In the genomic region with DNA sequence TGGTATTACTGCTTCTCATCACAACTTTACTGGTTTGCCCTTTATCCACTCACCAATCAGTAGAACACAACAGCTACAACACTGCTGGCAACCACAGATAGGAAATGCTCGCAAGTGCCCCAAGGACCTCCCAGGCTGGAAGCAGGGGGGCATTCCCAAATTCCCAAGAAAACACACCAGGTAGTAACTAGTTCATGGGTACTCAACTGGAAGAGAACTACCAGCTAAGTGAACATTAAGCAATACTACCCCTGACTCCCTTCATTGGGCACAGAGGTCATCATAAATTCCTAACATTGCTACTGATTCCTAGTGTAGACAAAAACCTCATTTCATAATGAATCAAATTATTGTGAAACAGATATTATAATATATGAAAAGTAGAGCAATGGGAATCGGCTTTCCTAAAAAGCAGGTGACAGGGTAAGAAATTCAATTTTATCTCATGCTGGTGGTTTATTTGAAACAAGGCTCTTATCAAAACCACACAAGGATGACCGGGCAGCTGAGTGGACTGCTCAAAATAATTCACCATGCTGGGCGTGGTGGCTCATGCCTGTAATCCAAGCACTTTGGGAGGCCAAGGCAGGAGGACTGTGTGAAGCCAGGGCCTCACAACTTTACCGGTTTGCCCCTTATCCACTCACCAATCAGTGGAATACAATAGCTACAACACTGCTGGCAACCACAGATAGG, we compare ENCODE assay signal across 19 cellular contexts.
DNase-seq lines count a peak whose midpoint lies in the region; TF ChIP-seq lines count a peak whose summit lies in the region.
"Had no signal": no experiment of that assay in that cellular context is flagged by ENCODE, and none has a peak within 500 bp of the region (broad histone marks: within the 10 kb centered on the region; RNA-seq: fewer than 3 reads in every experiment).

No MANE protein-coding gene starts in this region.

- no peak overlapping the region for H3K4me3 Mint-ChIP-seq in activated naive CD4-positive, alpha-beta T cell treated with anti-CD3 and anti-CD28 coated beads for 36 hours
- no peak overlapping the region for H3K4me3 Mint-ChIP-seq in activated naive CD4-positive, alpha-beta T cell treated with anti-CD3 and anti-CD28 coated beads, Interleukin-2, amount 10 ng/mL, durations not matched to agents 7 days and 5 days
- H3K4me3 Mint-ChIP-seq: H9, IgD-negative memory B cell had no signal

- no peak overlapping the region for H2BK12ac ChIP-seq in mesenchymal stem cell (ENCODE audit: low read length in 2 of 2)
- H2BK12ac ChIP-seq in neuronal stem cell (ENCODE audit: low read length) = no peak overlapping the region

- H4K91ac ChIP-seq in mesenchymal stem cell (ENCODE audit: low read length) (peak overlapping the region; percentile 61), neuronal stem cell (ENCODE audit: low read depth, low read length, poor library complexity) (no peak overlapping the region)

- H3K27ac Mint-ChIP-seq in activated naive CD4-positive, alpha-beta T cell treated with anti-CD3 and anti-CD28 coated beads for 36 hours = peak overlapping the region; percentile 46
- no peak overlapping the region for H3K27ac Mint-ChIP-seq in activated naive CD4-positive, alpha-beta T cell treated with anti-CD3 and anti-CD28 coated beads, Interleukin-2, amount 10 ng/mL, durations not matched to agents 7 days and 5 days
- H3K27ac Mint-ChIP-seq: IgD-negative memory B cell had no signal

- H3K4ac ChIP-seq in mesenchymal stem cell (ENCODE audit: low read depth in 1 of 2, low read length in 2 of 2) = no peak overlapping the region
- H3K4ac ChIP-seq in neuronal stem cell (ENCODE audit: low read length) = no peak overlapping the region

- whole genome bisulfite sequencing in mesenchymal stem cell = 62% methylated on average over 5 of the region's 5 CpGs
- no CpG with 5 or more reads among the region's 5 CpGs for WGBS in neuronal stem cell (ENCODE audit: extremely low coverage in 2 of 2, insufficient read length in 2 of 2, insufficient replicate concordance in 1 of 2), 2 donors

- H2AK5ac ChIP-seq in mesenchymal stem cell (ENCODE audit: low read length, severe bottlenecking) = no peak overlapping the region
- H2AK5ac ChIP-seq in neuronal stem cell (ENCODE audit: low read depth, low read length) = no peak overlapping the region

- no peak overlapping the region for H3K9ac ChIP-seq in mesenchymal stem cell (ENCODE audit: low read length)
- no peak overlapping the region for H3K9ac ChIP-seq in neuronal stem cell (ENCODE audit: low read depth, low read length, poor library complexity)

- H3K79me1 ChIP-seq in mesenchymal stem cell (replicated peaks; ENCODE audit: low read length, poor library complexity, severe bottlenecking) (peaks cover 2% of the 10 kb centered on the region), neuronal stem cell (ENCODE audit: low read depth, low read length) (peaks cover 2% of the 10 kb centered on the region)

- no peak overlapping the region for H2BK5ac ChIP-seq in mesenchymal stem cell (ENCODE audit: low read depth, low read length, poor library complexity, severe bottlenecking)
- H2BK5ac ChIP-seq in neuronal stem cell (ENCODE audit: low read length) = no peak overlapping the region

- H3K27me3 Mint-ChIP-seq in activated naive CD4-positive, alpha-beta T cell treated with anti-CD3 and anti-CD28 coated beads for 36 hours (ENCODE audit: low read depth) = no peaks in the 10 kb centered on the region
- no peaks in the 10 kb centered on the region for H3K27me3 Mint-ChIP-seq in activated naive CD4-positive, alpha-beta T cell treated with anti-CD3 and anti-CD28 coated beads, Interleukin-2, amount 10 ng/mL, durations not matched to agents 7 days and 5 days
- H3K27me3 Mint-ChIP-seq: IgD-negative memory B cell had no signal

- H3K23ac ChIP-seq in mesenchymal stem cell (ENCODE audit: low read length in 2 of 2) (no peak overlapping the region), neuronal stem cell (ENCODE audit: low read depth, low read length, poor library complexity) (no peak overlapping the region)

- no peaks in the 10 kb centered on the region for H3K9me3 Mint-ChIP-seq in activated naive CD4-positive, alpha-beta T cell treated with anti-CD3 and anti-CD28 coated beads for 36 hours
- H3K9me3 Mint-ChIP-seq in activated naive CD4-positive, alpha-beta T cell treated with anti-CD3 and anti-CD28 coated beads, Interleukin-2, amount 10 ng/mL, durations not matched to agents 7 days and 5 days = no peaks in the 10 kb centered on the region
- H3K9me3 Mint-ChIP-seq: H9, IgD-negative memory B cell had no signal

- H3K4me3 ChIP-seq in mesenchymal stem cell (ENCODE audit: insufficient read depth in 1 of 2, low read depth in 1 of 2, low read length in 2 of 2) = no peak overlapping the region
- H3K4me3 ChIP-seq in neuronal stem cell (ENCODE audit: low read length in 2 of 2) = no peak overlapping the region
- H3K4me3 ChIP-seq: SK-N-MC had no signal

- no peak for TF ChIP-seq CTCF in GM20000 (IDR thresholded peaks at IDR 0.05; ENCODE audit: extremely low read depth, missing control alignments)

- H3K36me3 Mint-ChIP-seq in activated naive CD4-positive, alpha-beta T cell treated with anti-CD3 and anti-CD28 coated beads for 36 hours (ENCODE audit: low read depth) = no peaks in the 10 kb centered on the region
- H3K36me3 Mint-ChIP-seq in activated naive CD4-positive, alpha-beta T cell treated with anti-CD3 and anti-CD28 coated beads, Interleukin-2, amount 10 ng/mL, durations not matched to agents 7 days and 5 days = no peaks in the 10 kb centered on the region

- H3K36me3 ChIP-seq in mesenchymal stem cell (ENCODE audit: control insufficient read depth in 1 of 2, insufficient read depth in 2 of 2, low read depth in 1 of 2, low read length in 2 of 2) (peaks cover 19 to 56% of the 10 kb centered on the region in 2 experiments), neuronal stem cell (replicated peaks in 1 of 2; ENCODE audit: control insufficient read depth in 2 of 2, insufficient read depth in 2 of 2, low read length in 2 of 2) (peaks cover 6 to 63% of the 10 kb centered on the region in 2 donors)

- H2BK120ac ChIP-seq in mesenchymal stem cell (ENCODE audit: low read depth, low read length) = no peak overlapping the region
- no peak overlapping the region for H2BK120ac ChIP-seq in neuronal stem cell (ENCODE audit: low read depth, low read length)

- H2AFZ ChIP-seq in mesenchymal stem cell (ENCODE audit: low read depth, low read length) (no peak overlapping the region), neuronal stem cell (ENCODE audit: low read length) (no peak overlapping the region)

- H3K27me3 ChIP-seq in mesenchymal stem cell (ENCODE audit: control insufficient read depth in 1 of 2, insufficient read depth in 1 of 2, low read length in 2 of 2) (no peaks in the 10 kb centered on the region), neuronal stem cell (ENCODE audit: control insufficient read depth in 3 of 3, insufficient read depth in 3 of 3, low read depth in 1 of 3, low read length in 3 of 3) (no peaks in the 10 kb centered on the region)

- H3K27ac ChIP-seq in mesenchymal stem cell (ENCODE audit: low read length, poor library complexity, severe bottlenecking) = no peak overlapping the region
- H3K27ac ChIP-seq in neuronal stem cell (replicated peaks; ENCODE audit: low read length) = no peak overlapping the region
- H3K27ac ChIP-seq: 22Rv1, SK-N-MC had no signal

- H4K8ac ChIP-seq in mesenchymal stem cell (ENCODE audit: low read length) (no peak overlapping the region), neuronal stem cell (ENCODE audit: low read depth, low read length) (no peak overlapping the region)

- H3K4me2 ChIP-seq in mesenchymal stem cell (ENCODE audit: low read length, poor library complexity, severe bottlenecking) (no peak overlapping the region), neuronal stem cell (ENCODE audit: insufficient read depth, low read length, poor library complexity, severe bottlenecking) (no peak overlapping the region)

- no peak overlapping the region for H3K14ac ChIP-seq in mesenchymal stem cell (ENCODE audit: low read length in 2 of 2)
- H3K14ac ChIP-seq in neuronal stem cell (ENCODE audit: low read length) = no peak overlapping the region

- TF ChIP-seq POLR2A in erythroblast (IDR thresholded peaks at IDR 0.05; ENCODE audit: low read length) = no peak

- intact Hi-C loops in activated naive CD4-positive, alpha-beta T cell treated with anti-CD3 and anti-CD28 coated beads for 36 hours (cut with micrococcal nuclease) = no loop called here

- H3K18ac ChIP-seq in mesenchymal stem cell (ENCODE audit: low read depth in 1 of 2, low read length in 2 of 2) = no peak overlapping the region
- no peak overlapping the region for H3K18ac ChIP-seq in neuronal stem cell (ENCODE audit: low read length)

- DNase-seq in activated naive CD4-positive, alpha-beta T cell treated with anti-CD3 and anti-CD28 coated beads for 36 hours = no peak
- DNase-seq in activated naive CD4-positive, alpha-beta T cell treated with anti-CD3 and anti-CD28 coated beads, Interleukin-2, amount 10 ng/mL, durations not matched to agents 7 days and 5 days = no peak
- DNase-seq in erythroblast (lab: John Stamatoyannopoulos, UW) (peak; percentile 39 to 74), mesenchymal stem cell (no peak), GM20000 (ENCODE audit: low spot score) (no peak), neuronal stem cell (ENCODE audit: low spot score) (no peak), Kasumi-1 (lab: John Stamatoyannopoulos, UW) (no peak), NCI-H526 treated with DMSO at 0.1 percent for 48 hours (lab: John Stamatoyannopoulos, UW) (no peak)
- DNase-seq: C1 segment of cervical spinal cord; H9; NCI-H1694; NCI-H2107; NCI-H345; NCI-H69; NK-92 treated with Interleukin-12 subunit alpha and Interleukin-12 subunit beta, amount 100 ng/mL, for 24 hours; PC-3 had no signal

- CTCF ChIA-PET in activated naive CD4-positive, alpha-beta T cell treated with anti-CD3 and anti-CD28 coated beads for 36 hours (lab: Charles Lee) = interaction anchor here (0.6 kb wide), 1 partner anchor 1835 kb away, joined by 3 read pairs; no protein-coding TSS in a partner anchor
- CTCF ChIA-PET in activated naive CD4-positive, alpha-beta T cell treated with anti-CD3 and anti-CD28 coated beads, Interleukin-2, amount 10 ng/mL, durations not matched to agents 7 days and 5 days (lab: Charles Lee) = no interaction called here

- H2BK15ac ChIP-seq in mesenchymal stem cell (ENCODE audit: low read depth, poor library complexity, severe bottlenecking) (no peak overlapping the region), neuronal stem cell (ENCODE audit: low read length) (no peak overlapping the region)

- H3K4me1 ChIP-seq in mesenchymal stem cell (ENCODE audit: control insufficient read depth, insufficient read depth, low read depth, low read length) = peaks cover 5% of the 10 kb centered on the region
- H3K4me1 ChIP-seq in neuronal stem cell (ENCODE audit: control insufficient read depth in 2 of 2, insufficient read depth in 1 of 2, low read depth in 1 of 2, low read length in 2 of 2) = peaks cover 11 to 12% of the 10 kb centered on the region in 2 donors

- H3K4me1 Mint-ChIP-seq in activated naive CD4-positive, alpha-beta T cell treated with anti-CD3 and anti-CD28 coated beads for 36 hours (ENCODE audit: low read depth) = no peaks in the 10 kb centered on the region
- H3K4me1 Mint-ChIP-seq in activated naive CD4-positive, alpha-beta T cell treated with anti-CD3 and anti-CD28 coated beads, Interleukin-2, amount 10 ng/mL, durations not matched to agents 7 days and 5 days = no peaks in the 10 kb centered on the region

- H3K9me3 ChIP-seq in mesenchymal stem cell (ENCODE audit: control insufficient read depth, low read length) (no peaks in the 10 kb centered on the region), neuronal stem cell (replicated peaks in 1 of 2; ENCODE audit: control insufficient read depth in 2 of 2, insufficient read depth in 1 of 2, low read depth in 1 of 2, low read length in 2 of 2) (no peaks in the 10 kb centered on the region)

Comparison
In these comparisons a context has a peak if more than half of its experiments do, and no peak if none do; other contexts are left out.
1. DNase-seq: peak in erythroblast (2 of 2); none in activated naive CD4-positive, alpha-beta T cell treated with anti-CD3 and anti-CD28 coated beads for 36 hours (single experiment), activated naive CD4-positive, alpha-beta T cell treated with anti-CD3 and anti-CD28 coated beads, Interleukin-2, amount 10 ng/mL, durations not matched to agents 7 days and 5 days (single experiment), mesenchymal stem cell (single experiment), GM20000 (single experiment), neuronal stem cell (single experiment), Kasumi-1 (0 of 2) and NCI-H526 treated with DMSO at 0.1 percent for 48 hours (single experiment).